In the genomic region with DNA sequence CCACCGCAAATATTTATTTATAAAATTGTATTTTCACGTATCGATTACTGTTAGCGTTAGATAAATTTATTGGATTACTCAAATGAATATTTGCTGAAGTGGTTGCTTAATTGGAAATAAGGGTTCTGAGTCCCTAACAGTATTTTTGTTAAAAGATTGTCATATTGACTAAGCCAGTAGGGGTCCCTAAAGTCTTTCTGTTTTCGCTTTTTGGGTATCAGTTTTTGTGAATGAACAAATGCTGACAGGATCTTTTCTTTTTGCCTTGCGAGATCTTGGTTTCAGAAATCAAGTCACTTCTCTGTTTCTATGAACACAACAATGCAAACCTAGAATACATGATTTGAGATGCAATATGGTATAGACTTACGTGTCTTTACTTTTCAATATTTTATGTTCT, we compare ENCODE assay signal across 12 cellular contexts. TPM values are rescaled to one million over a fixed set of nuclear protein-coding genes. Genes with fewer than 3 reads are reported as not detected.
A peak's percentile ranks its signal among the peaks of the same experiment; 100 is the strongest.
DNase-seq lines count a peak whose midpoint lies in the region; ATAC-seq and TF ChIP-seq lines count a peak whose summit lies in the region.
"Had no signal": no experiment of that assay in that cellular context is flagged by ENCODE, and none has a peak within 500 bp of the region (broad histone marks: within the 10 kb centered on the region; RNA-seq: fewer than 3 reads in every experiment).

No MANE protein-coding gene starts in this region.

- no peaks in the 10 kb centered on the region for H3K9me3 Mint-ChIP-seq in CD4-positive, CD25-positive, alpha-beta regulatory T cell
- H3K9me3 Mint-ChIP-seq in H9: no peaks in the 10 kb centered on the region; a peak in 1 of 5 replicates

- no peak overlapping the region for H2BK20ac ChIP-seq in H9 (ENCODE audit: low read depth, low read length, poor library complexity, severe bottlenecking)

- no peaks in the 10 kb centered on the region for H3K27me3 ChIP-seq in CD4-positive, CD25-positive, alpha-beta regulatory T cell (ENCODE audit: control insufficient read depth, insufficient read depth, low read length)
- H3K27me3 ChIP-seq in H9 (ENCODE audit: insufficient read depth, low read length) (no peaks in the 10 kb centered on the region), body of pancreas (no peaks in the 10 kb centered on the region), gastroesophageal sphincter (no peaks in the 10 kb centered on the region)
- H3K27me3 ChIP-seq: heart left ventricle had no signal

- H4K5ac ChIP-seq in H9 (ENCODE audit: insufficient read length, low read depth, low read length): no peak overlapping the region

- H2AK5ac ChIP-seq in H9 (ENCODE audit: insufficient read length, low read length): no peak overlapping the region

- no peak overlapping the region for H2BK15ac ChIP-seq in H9 (ENCODE audit: low read depth, low read length)

- H3K27ac ChIP-seq in CD4-positive, CD25-positive, alpha-beta regulatory T cell (ENCODE audit: insufficient read depth, low read length, poor library complexity, severe bottlenecking): no peak overlapping the region
- H3K27ac ChIP-seq in H9 (ENCODE audit: insufficient read length, low read depth, low read length) (no peak overlapping the region), VCaP (no peak overlapping the region), body of pancreas (no peak overlapping the region), gastroesophageal sphincter (no peak overlapping the region)
- H3K27ac ChIP-seq: heart left ventricle, HL-60 had no signal

- H3K14ac ChIP-seq in H9 (ENCODE audit: insufficient read depth, low read length): no peak overlapping the region

- no peak overlapping the region for H3K18ac ChIP-seq in H9 (ENCODE audit: insufficient read length, low read depth, low read length)

- no peaks in the 10 kb centered on the region for H3K36me3 ChIP-seq in CD4-positive, CD25-positive, alpha-beta regulatory T cell (ENCODE audit: control insufficient read depth, insufficient read depth, low read length)
- H3K36me3 ChIP-seq in body of pancreas (replicated peaks in 1 of 2; ENCODE audit: insufficient read depth in 1 of 2, low read depth in 2 of 2): no peaks in the 10 kb centered on the region
- H3K36me3 ChIP-seq in gastroesophageal sphincter: no peaks in the 10 kb centered on the region
- H3K36me3 ChIP-seq: heart left ventricle had no signal

- no peak overlapping the region for H3K9ac ChIP-seq in H9 (ENCODE audit: extremely low read depth, insufficient read length, low read length)

- TF ChIP-seq POLR2A in body of pancreas (IDR thresholded peaks at IDR 0.05) (no peak), gastroesophageal sphincter (IDR thresholded peaks at IDR 0.05) (no peak)

- no peaks in the 10 kb centered on the region for H3K27me3 Mint-ChIP-seq in CD4-positive, CD25-positive, alpha-beta regulatory T cell
- no peaks in the 10 kb centered on the region; the same call in 1 of the 2 replicates for H3K27me3 Mint-ChIP-seq in H9 (ENCODE audit: low read depth)

- peaks cover 6% of the 10 kb centered on the region for H3K36me3 Mint-ChIP-seq in CD4-positive, CD25-positive, alpha-beta regulatory T cell
- peaks cover 20 to 73% (median 72%) of the 10 kb centered on the region in 3 experiments; a peak in 6 of 7 replicates for H3K36me3 Mint-ChIP-seq in H9 (ENCODE audit: insufficient read depth in 1 of 3, low read depth in 3 of 3)

- WGBS in H9 (ENCODE audit: extremely low coverage, insufficient read length, low lambda C conversion rate): 100% methylated on average over 3 of the region's 7 CpGs
- WGBS in body of pancreas, 2 donors: 82 to 87% methylated on average over 7 of the region's 7 CpGs
- WGBS in gastroesophageal sphincter (ENCODE audit: low coverage in 1 of 2), 2 donors: 94 to 96% methylated on average over 7 of the region's 7 CpGs

- no peak overlapping the region for H2BK120ac ChIP-seq in H9 (ENCODE audit: low read depth, low read length, poor library complexity, severe bottlenecking)

- H3K23me2 ChIP-seq in H9 (ENCODE audit: insufficient read length, low read depth, low read length, poor library complexity, severe bottlenecking): no peaks in the 10 kb centered on the region

- intact Hi-C loops in body of pancreas (cut with DNase I): no loop called here

- H3K4me3 Mint-ChIP-seq in CD4-positive, CD25-positive, alpha-beta regulatory T cell: no peak overlapping the region
- no peak overlapping the region for H3K4me3 Mint-ChIP-seq in H9

- H4K20me1 ChIP-seq in H9 (ENCODE audit: control insufficient read depth, insufficient read depth, insufficient read length): no peaks in the 10 kb centered on the region

- TF ChIP-seq EP300 in gastroesophageal sphincter (IDR thresholded peaks at IDR 0.05): no peak

- H3K4me3 ChIP-seq in CD4-positive, CD25-positive, alpha-beta regulatory T cell (ENCODE audit: low read depth, low read length): no peak overlapping the region
- H3K4me3 ChIP-seq in body of pancreas (no peak overlapping the region), gastroesophageal sphincter (no peak overlapping the region)
- H3K4me3 ChIP-seq: heart left ventricle had no signal

- no peak overlapping the region for H2BK12ac ChIP-seq in H9 (ENCODE audit: insufficient read length, low read depth, low read length)

- H4K8ac ChIP-seq in H9 (replicated peaks; ENCODE audit: insufficient read length, low read depth, low read length): no peak overlapping the region

- no peaks in the 10 kb centered on the region for H3K79me1 ChIP-seq in H9 (ENCODE audit: insufficient read depth, low read depth, low read length, poor library complexity, severe bottlenecking)

- no peaks in the 10 kb centered on the region for H3K9me3 ChIP-seq in CD4-positive, CD25-positive, alpha-beta regulatory T cell (ENCODE audit: control insufficient read depth in 2 of 2, low read length in 2 of 2)
- H3K9me3 ChIP-seq in H9 (ENCODE audit: control insufficient read depth, low read depth, low read length) (no peaks in the 10 kb centered on the region), body of pancreas (no peaks in the 10 kb centered on the region), gastroesophageal sphincter (no peaks in the 10 kb centered on the region)
- H3K9me3 ChIP-seq: heart left ventricle had no signal

- no peak overlapping the region for H2BK5ac ChIP-seq in H9 (ENCODE audit: insufficient read length, low read length)

- H3K27ac Mint-ChIP-seq in CD4-positive, CD25-positive, alpha-beta regulatory T cell: no peak overlapping the region
- H3K27ac Mint-ChIP-seq in H9: no peak overlapping the region

- H3K4me2 ChIP-seq in H9 (ENCODE audit: insufficient read depth, insufficient read length, low read length): no peak overlapping the region

- ATAC-seq in CD4-positive, CD25-positive, alpha-beta regulatory T cell (ENCODE audit: low read depth in 2 of 2): no peak
- ATAC-seq in GM19467 (IDR thresholded peaks at IDR 0.05; ENCODE audit: unreplicated experiment) (no peak), body of pancreas (no peak), gastroesophageal sphincter (no peak)
- ATAC-seq: heart left ventricle had no signal

- peak; percentile 32; the same call in 2 of the 3 replicates for TF ChIP-seq CTCF in H9 (conservative IDR thresholded peaks at IDR 0.05)
- peak; percentile 48 for TF ChIP-seq CTCF in VCaP (conservative IDR thresholded peaks at IDR 0.05)
- TF ChIP-seq CTCF in body of pancreas (IDR thresholded peaks at IDR 0.05): peak in 3 of 7 experiments; percentile 12 to 18 (median 16)
- TF ChIP-seq CTCF in gastroesophageal sphincter (IDR thresholded peaks at IDR 0.05): no peak

- H2AFZ ChIP-seq in H9 (ENCODE audit: low read length): no peak overlapping the region

- no peaks in the 10 kb centered on the region for H3K79me2 ChIP-seq in H9 (ENCODE audit: insufficient read depth, low read length)

- no peak overlapping the region for H3T11ph ChIP-seq in H9 (ENCODE audit: low read length)

- H3K4ac ChIP-seq in H9 (ENCODE audit: low read depth, low read length): no peak overlapping the region

- H3K4me1 Mint-ChIP-seq in CD4-positive, CD25-positive, alpha-beta regulatory T cell: peaks cover 0 to 6% (median under 1%) of the 10 kb centered on the region in 4 donors
- H3K4me1 Mint-ChIP-seq in H9: no peaks in the 10 kb centered on the region

- H3K56ac ChIP-seq in H9 (ENCODE audit: insufficient read length, low read depth, low read length): no peak overlapping the region

- H3K23ac ChIP-seq in H9 (ENCODE audit: insufficient read length, low read depth, low read length): no peak overlapping the region

- peak in 2 of 3 donors; percentile 42 to 55 for DNase-seq in CD4-positive, CD25-positive, alpha-beta regulatory T cell
- no peak for DNase-seq in H9
- DNase-seq in iris pigment epithelial cell (ENCODE audit: low read depth): peak; percentile 18
- DNase-seq in stimulated activated CD4-positive, alpha-beta T cell treated with anti-CD3 and anti-CD28 coated beads, Interleukin-1b, Interleukin-23, amount 100 ng/mL, for 48 hours: no peak
- DNase-seq in body of pancreas: no peak
- DNase-seq: GDM1, heart left ventricle, NCI-H82 had no signal

- H4K91ac ChIP-seq in H9 (ENCODE audit: insufficient read length, low read depth, low read length): no peak overlapping the region

- H3K4me1 ChIP-seq in CD4-positive, CD25-positive, alpha-beta regulatory T cell (ENCODE audit: control insufficient read depth, insufficient read depth, low read length, poor library complexity, severe bottlenecking): no peaks in the 10 kb centered on the region
- H3K4me1 ChIP-seq in H9 (ENCODE audit: insufficient read depth, low read length) (no peaks in the 10 kb centered on the region), body of pancreas (peaks cover 4% of the 10 kb centered on the region), gastroesophageal sphincter (no peaks in the 10 kb centered on the region)
- H3K4me1 ChIP-seq: heart left ventricle had no signal

RNA-seq across cellular contexts. Expression of a gene that starts 7.1 kb away (rescaled TPM):
- 5.5 TPM for total RNA-seq in CD4-positive, CD25-positive, alpha-beta regulatory T cell
- 1 to 10 TPM; 1.5 to 6.5 (median 3.6) TPM for polyA plus RNA-seq in CD4-positive, CD25-positive, alpha-beta regulatory T cell
- total RNA-seq in H9 (2021) (39.2 and 44.8 TPM in 2 replicates), body of pancreas (1 to 10 TPM in 1 of 2 donors, not detected in 1; 2.3 TPM), gastroesophageal sphincter (1 to 10 TPM in 1 of 4 donors, not detected in 3; 3.0 TPM)

RNA-seq across cellular contexts. Expression of a gene that starts 53.0 kb away (rescaled TPM):
- total RNA-seq in CD4-positive, CD25-positive, alpha-beta regulatory T cell: 27.7 TPM
- 10 to 100 TPM; 17.6 to 22.6 (median 21.6) TPM for polyA plus RNA-seq in CD4-positive, CD25-positive, alpha-beta regulatory T cell
- 24.9 and 28.3 TPM in 2 replicates for total RNA-seq in H9 (2021)
- 10 to 100 TPM; 17.6 to 23.7 TPM for total RNA-seq in body of pancreas
- 10 to 100 TPM; 24.2 to 37.2 (median 32.8) TPM for total RNA-seq in gastroesophageal sphincter

Comparison
In these comparisons a context has a peak if more than half of its experiments do, and no peak if none do; other contexts are left out.
1. DNase-seq: peak in CD4-positive, CD25-positive, alpha-beta regulatory T cell (2 of 3) and iris pigment epithelial cell (single experiment); none in H9 (single experiment), stimulated activated CD4-positive, alpha-beta T cell treated with anti-CD3 and anti-CD28 coated beads, Interleukin-1b, Interleukin-23, amount 100 ng/mL, for 48 hours (single experiment) and body of pancreas (0 of 4).
2. CTCF ChIP-seq: peak in H9 (single experiment) and VCaP (single experiment); none in gastroesophageal sphincter (0 of 4).